Comparison of ENCODE assay signal across 8 cellular contexts in the genomic region with DNA sequence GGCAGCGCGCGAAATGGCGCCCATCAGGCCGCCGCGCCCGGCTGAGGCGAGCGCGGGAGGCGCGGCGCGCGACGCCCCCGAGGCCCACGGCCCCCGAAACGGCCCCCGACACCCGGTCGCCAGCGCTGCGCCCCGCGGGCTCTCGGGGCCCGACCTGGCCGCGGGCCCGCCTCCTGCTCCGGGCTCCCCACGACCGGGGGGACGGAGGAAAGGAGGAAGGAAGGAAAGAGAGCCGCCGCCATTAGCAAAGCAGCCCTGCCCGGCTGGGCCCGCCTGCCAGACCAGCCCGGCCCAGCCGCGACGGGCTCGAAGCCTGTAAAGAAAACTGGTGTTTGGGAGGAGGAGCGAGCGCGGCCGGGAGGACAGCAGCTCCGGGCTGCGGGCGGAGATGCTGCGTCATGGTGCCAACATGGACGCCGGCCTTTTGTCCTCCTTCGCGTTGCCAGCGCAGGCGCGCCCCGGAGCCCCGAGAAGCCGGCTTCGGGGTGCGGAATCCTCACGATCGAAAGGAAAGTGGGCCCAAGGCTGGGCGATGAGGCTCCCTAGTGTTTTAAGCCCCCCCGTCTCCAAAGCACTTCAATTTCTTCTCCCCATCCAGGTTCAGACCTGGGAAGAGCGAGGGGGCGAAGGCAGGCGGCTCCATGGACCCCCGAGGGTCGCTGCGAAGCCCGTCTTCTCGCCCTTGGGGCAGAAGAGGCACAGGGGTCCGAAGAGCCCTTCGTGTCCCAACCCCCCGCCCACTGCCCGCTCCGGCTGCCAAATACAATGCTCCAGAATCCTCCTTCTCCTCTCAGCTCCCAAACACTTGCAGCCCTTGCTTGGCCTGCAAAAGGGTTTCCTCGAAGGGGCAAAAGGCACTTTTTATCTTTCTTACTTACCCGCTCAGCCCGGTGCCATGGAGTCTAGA. TPM values are rescaled to one million over a fixed set of nuclear protein-coding genes. Genes with fewer than 3 reads are reported as not detected.
DNase-seq lines count a peak whose midpoint lies in the region; ATAC-seq lines count a peak whose summit lies in the region.

No MANE protein-coding gene starts in this region.

- H3K27me3 ChIP-seq in ACC112 (ENCODE audit: insufficient read depth, low read length) (no peaks in the 10 kb centered on the region), endocrine pancreas (ENCODE audit: control insufficient read depth, insufficient read depth, low read length) (no peaks in the 10 kb centered on the region)

- peak overlapping the region; percentile 100 for H3K27ac Mint-ChIP-seq in activated CD8-positive, alpha-beta memory T cell treated with anti-CD3 and anti-CD28 coated beads, Interleukin-2, amount 10 ng/mL, durations not matched to agents 7 days and 5 days
- H3K27ac Mint-ChIP-seq in memory B cell = peak overlapping the region; percentile 95
- peak overlapping the region; percentile 98 for H3K27ac Mint-ChIP-seq in stimulated activated naive CD8-positive, alpha-beta T cell treated with anti-CD3 and anti-CD28 coated beads, Interleukin-15, Interleukin-2, amounts not matched to agents 100 ng/mL and 50 ng/mL, for 24 hours

- H3K4me3 ChIP-seq in ACC112 (ENCODE audit: low read depth, low read length) = peak overlapping the region; percentile 86
- H3K4me3 ChIP-seq in endocrine pancreas (ENCODE audit: control insufficient read depth, insufficient read depth, low read length) = peak overlapping the region; percentile 89

- H3K9me3 Mint-ChIP-seq in activated CD8-positive, alpha-beta memory T cell treated with anti-CD3 and anti-CD28 coated beads, Interleukin-2, amount 10 ng/mL, durations not matched to agents 7 days and 5 days (ENCODE audit: low read depth) = no peaks in the 10 kb centered on the region
- no peaks in the 10 kb centered on the region for H3K9me3 Mint-ChIP-seq in memory B cell
- H3K9me3 Mint-ChIP-seq in stimulated activated naive CD8-positive, alpha-beta T cell treated with anti-CD3 and anti-CD28 coated beads, Interleukin-15, Interleukin-2, amounts not matched to agents 100 ng/mL and 50 ng/mL, for 24 hours = no peaks in the 10 kb centered on the region

- H3K4me3 Mint-ChIP-seq in activated CD8-positive, alpha-beta memory T cell treated with anti-CD3 and anti-CD28 coated beads, Interleukin-2, amount 10 ng/mL, durations not matched to agents 7 days and 5 days = peak overlapping the region; percentile 89
- peak overlapping the region; percentile 88 for H3K4me3 Mint-ChIP-seq in memory B cell
- H3K4me3 Mint-ChIP-seq in stimulated activated naive CD8-positive, alpha-beta T cell treated with anti-CD3 and anti-CD28 coated beads, Interleukin-15, Interleukin-2, amounts not matched to agents 100 ng/mL and 50 ng/mL, for 24 hours = peak overlapping the region; percentile 88

- H2AFZ ChIP-seq in ACC112 (ENCODE audit: low read length, unreplicated experiment) = peak overlapping the region; percentile 26

- DNase-seq in NCI-H510A (lab: John Stamatoyannopoulos, UW) = peak; percentile 83
- peak; percentile 84 for DNase-seq in activated CD8-positive, alpha-beta memory T cell treated with anti-CD3 and anti-CD28 coated beads, Interleukin-2, amount 10 ng/mL, durations not matched to agents 7 days and 5 days
- peak in 1 of 2 donors; percentile 52 for DNase-seq in memory B cell (ENCODE audit: low spot score in 2 of 2)

- H3K9me3 ChIP-seq in endocrine pancreas (ENCODE audit: control insufficient read depth, low read length) = no peaks in the 10 kb centered on the region

- peaks cover 66% of the 10 kb centered on the region for H3K79me2 ChIP-seq in ACC112 (ENCODE audit: control insufficient read depth, insufficient read depth, low read length, unreplicated experiment)

- H3K27ac ChIP-seq in ACC112 (ENCODE audit: low read depth, low read length) = peak overlapping the region; percentile 100

- peaks cover 28% of the 10 kb centered on the region for H3K4me1 ChIP-seq in ACC112 (ENCODE audit: control insufficient read depth, insufficient read depth, low read length, unreplicated experiment)
- peaks cover 4% of the 10 kb centered on the region for H3K4me1 ChIP-seq in endocrine pancreas (ENCODE audit: control insufficient read depth, insufficient read depth, low read length)

- peaks cover 24% of the 10 kb centered on the region for H3K36me3 Mint-ChIP-seq in activated CD8-positive, alpha-beta memory T cell treated with anti-CD3 and anti-CD28 coated beads, Interleukin-2, amount 10 ng/mL, durations not matched to agents 7 days and 5 days
- no peaks in the 10 kb centered on the region for H3K36me3 Mint-ChIP-seq in memory B cell
- peaks cover 25% of the 10 kb centered on the region for H3K36me3 Mint-ChIP-seq in stimulated activated naive CD8-positive, alpha-beta T cell treated with anti-CD3 and anti-CD28 coated beads, Interleukin-15, Interleukin-2, amounts not matched to agents 100 ng/mL and 50 ng/mL, for 24 hours (ENCODE audit: low read depth)

- no peaks in the 10 kb centered on the region; the same call in 1 of the 2 replicates for H3K36me3 ChIP-seq in ACC112 (ENCODE audit: insufficient read depth, low read length)
- H3K36me3 ChIP-seq in endocrine pancreas (ENCODE audit: control insufficient read depth, insufficient read depth, low read length) = no peaks in the 10 kb centered on the region

- H3K9ac ChIP-seq in endocrine pancreas (ENCODE audit: control insufficient read depth, insufficient read depth, low read length) = peak overlapping the region; percentile 97

- peak; percentile 0 for ATAC-seq in GM19025 (IDR thresholded peaks at IDR 0.05; ENCODE audit: low read depth, unreplicated experiment)
- ATAC-seq in activated CD8-positive, alpha-beta memory T cell treated with anti-CD3 and anti-CD28 coated beads, Interleukin-2, amount 10 ng/mL, durations not matched to agents 7 days and 5 days = peak; percentile 10
- peak; percentile 5 for ATAC-seq in memory B cell (ENCODE audit: low read depth)
- no peak for ATAC-seq in HG03025 (IDR thresholded peaks at IDR 0.05; ENCODE audit: low FRiP score, unreplicated experiment)

- H3K27me3 Mint-ChIP-seq in activated CD8-positive, alpha-beta memory T cell treated with anti-CD3 and anti-CD28 coated beads, Interleukin-2, amount 10 ng/mL, durations not matched to agents 7 days and 5 days = no peaks in the 10 kb centered on the region
- H3K27me3 Mint-ChIP-seq in memory B cell = no peaks in the 10 kb centered on the region
- H3K27me3 Mint-ChIP-seq in stimulated activated naive CD8-positive, alpha-beta T cell treated with anti-CD3 and anti-CD28 coated beads, Interleukin-15, Interleukin-2, amounts not matched to agents 100 ng/mL and 50 ng/mL, for 24 hours = no peaks in the 10 kb centered on the region

- CTCF ChIA-PET in activated CD8-positive, alpha-beta memory T cell treated with anti-CD3 and anti-CD28 coated beads, Interleukin-2, amount 10 ng/mL, durations not matched to agents 7 days and 5 days (lab: Charles Lee) = interaction anchor here (0.6 to 45.4 kb wide), 4 partner anchors 3 to 911 kb away, joined by 3 to 1678 read pairs (median 848); a partner anchor contains a TSS

- H3K4me1 Mint-ChIP-seq in activated CD8-positive, alpha-beta memory T cell treated with anti-CD3 and anti-CD28 coated beads, Interleukin-2, amount 10 ng/mL, durations not matched to agents 7 days and 5 days = peaks cover 26% of the 10 kb centered on the region
- peaks cover 23% of the 10 kb centered on the region for H3K4me1 Mint-ChIP-seq in memory B cell
- peaks cover 39% of the 10 kb centered on the region for H3K4me1 Mint-ChIP-seq in stimulated activated naive CD8-positive, alpha-beta T cell treated with anti-CD3 and anti-CD28 coated beads, Interleukin-15, Interleukin-2, amounts not matched to agents 100 ng/mL and 50 ng/mL, for 24 hours (ENCODE audit: low read depth)

RNA-seq across cellular contexts. Expression of a gene that starts 2.9 kb away (rescaled TPM):
- 10 to 100 TPM; 33.7 to 35.9 TPM for total RNA-seq in activated CD8-positive, alpha-beta memory T cell treated with anti-CD3 and anti-CD28 coated beads, Interleukin-2, amount 10 ng/mL, durations not matched to agents 7 days and 5 days

RNA-seq across cellular contexts. Expression of a gene that starts 7.5 kb away (rescaled TPM):
- 100 to 1,000 TPM; 114 to 137 TPM for total RNA-seq in activated CD8-positive, alpha-beta memory T cell treated with anti-CD3 and anti-CD28 coated beads, Interleukin-2, amount 10 ng/mL, durations not matched to agents 7 days and 5 days

RNA-seq across cellular contexts. Expression of a gene that starts 57.7 kb away (rescaled TPM):
- not detected for total RNA-seq in activated CD8-positive, alpha-beta memory T cell treated with anti-CD3 and anti-CD28 coated beads, Interleukin-2, amount 10 ng/mL, durations not matched to agents 7 days and 5 days
